Comparison of ENCODE assay signal across 8 cellular contexts in the genomic region with DNA sequence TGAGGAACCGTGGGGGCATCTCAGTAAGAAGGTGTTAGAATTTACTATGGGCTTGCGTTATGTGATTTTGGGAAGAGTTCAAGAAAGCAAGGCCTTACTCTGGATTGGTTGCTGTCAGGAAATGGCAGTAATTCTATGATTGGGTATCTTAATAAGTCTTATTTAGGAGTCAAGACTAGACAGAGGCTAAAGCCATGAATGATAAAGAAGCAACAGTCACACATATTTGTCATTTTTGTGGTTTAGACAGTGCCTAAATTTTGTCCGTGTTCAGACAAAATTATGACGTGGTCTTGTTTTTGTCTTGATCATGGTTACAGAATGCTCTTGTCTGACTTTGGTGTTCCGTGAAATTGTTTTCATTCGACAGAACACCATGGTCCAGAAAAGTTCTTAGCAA. TPM values are rescaled to one million over a fixed set of nuclear protein-coding genes. Genes with fewer than 3 reads are reported as not detected.
DNase-seq lines count a peak whose midpoint lies in the region; ATAC-seq and TF ChIP-seq lines count a peak whose summit lies in the region.

No MANE protein-coding gene starts in this region.

- H3K27me3 ChIP-seq in CD8-positive, alpha-beta memory T cell (ENCODE audit: insufficient read depth, low read length, poor library complexity, severe bottlenecking) = no peaks in the 10 kb centered on the region
- no peaks in the 10 kb centered on the region for H3K27me3 ChIP-seq in Panc1 (ENCODE audit: control insufficient read depth, insufficient read depth, low read length)
- no peaks in the 10 kb centered on the region for H3K27me3 ChIP-seq in endodermal cell (ENCODE audit: control insufficient read depth, insufficient read depth, low read length, poor library complexity, severe bottlenecking)

- ATAC-seq in Panc1 (no peak), GM21526 (IDR thresholded peaks at IDR 0.05; ENCODE audit: low FRiP score, unreplicated experiment) (no peak), GM18873 (IDR thresholded peaks at IDR 0.05; ENCODE audit: low FRiP score, unreplicated experiment) (no peak)

- peaks cover 0 to 19% (median 0%) of the 10 kb centered on the region in 3 donors for H3K36me3 Mint-ChIP-seq in CD8-positive, alpha-beta memory T cell
- no peaks in the 10 kb centered on the region for H3K36me3 Mint-ChIP-seq in endodermal cell (ENCODE audit: low read depth)

- H3K27ac Mint-ChIP-seq in CD8-positive, alpha-beta memory T cell = peak overlapping the region in 6 of 8 donors; percentile 89 to 96 (median 94)
- H3K27ac Mint-ChIP-seq in endodermal cell = no peak overlapping the region

- H3K36me3 ChIP-seq in CD8-positive, alpha-beta memory T cell (ENCODE audit: insufficient read depth, low read length) = no peaks in the 10 kb centered on the region
- H3K36me3 ChIP-seq in Panc1 (ENCODE audit: control insufficient read depth, insufficient read depth, low read length) (no peaks in the 10 kb centered on the region), endodermal cell (ENCODE audit: control insufficient read depth, insufficient read depth, low read length) (no peaks in the 10 kb centered on the region)

- H3K9me3 ChIP-seq in CD8-positive, alpha-beta memory T cell (ENCODE audit: low read length) = no peaks in the 10 kb centered on the region
- no peaks in the 10 kb centered on the region for H3K9me3 ChIP-seq in Panc1 (ENCODE audit: control insufficient read depth, insufficient read depth, low read depth, low read length)
- no peaks in the 10 kb centered on the region for H3K9me3 ChIP-seq in endodermal cell (ENCODE audit: control insufficient read depth, low read length)

- H3K9ac ChIP-seq in endodermal cell (ENCODE audit: extremely low read depth, low read length, poor library complexity, severe bottlenecking) = no peak overlapping the region

- POLR2A ChIA-PET in CD8-positive, alpha-beta memory T cell (lab: Charles Lee) = interaction anchor here (2.2 kb wide), 1 partner anchor 61 kb away, joined by 11 read pairs; a partner anchor contains a TSS
- POLR2A ChIA-PET in Panc1 (lab: Charles Lee) = no interaction called here

- no peak for DNase-seq in CD8-positive, alpha-beta memory T cell
- DNase-seq in Panc1 (ENCODE audit: low read depth, low spot score) (no peak), endodermal cell (no peak), non-pigmented ciliary epithelial cell (ENCODE audit: low read depth) (peak; percentile 74), Ammon's horn (ENCODE audit: low spot score) (no peak), NCI-H2107 (lab: John Stamatoyannopoulos, UW) (no peak)

- no peak for TF ChIP-seq CTCF in Panc1 (IDR thresholded peaks at IDR 0.05)
- TF ChIP-seq CTCF in endodermal cell (conservative IDR thresholded peaks at IDR 0.05) = no peak

- H3K4me1 Mint-ChIP-seq in CD8-positive, alpha-beta memory T cell = peaks cover 36 to 44% (median 38%) of the 10 kb centered on the region in 3 donors
- peaks cover 34% of the 10 kb centered on the region for H3K4me1 Mint-ChIP-seq in endodermal cell

- in situ Hi-C loops in Panc1 (cut with HindIII; ENCODE audit: low pct_unique_long_range_greater_than_20kb, low sequenced_read_pairs) = no loop called here

- intact Hi-C loops in Panc1 (cut with micrococcal nuclease; ENCODE audit: unreplicated experiment) = no loop called here

- WGBS in endodermal cell (ENCODE audit: insufficient coverage in 1 of 2, insufficient read length in 1 of 2), 2 experiments = 88 to 90% methylated on average over 6 of the region's 6 CpGs

- H3K4me1 ChIP-seq in CD8-positive, alpha-beta memory T cell (ENCODE audit: insufficient read depth, low read length) = peaks cover 25% of the 10 kb centered on the region
- H3K4me1 ChIP-seq in Panc1 (ENCODE audit: control insufficient read depth, insufficient read depth, low read length) (peaks cover 11% of the 10 kb centered on the region), endodermal cell (ENCODE audit: control insufficient read depth, insufficient read depth, low read length) (peaks cover 6% of the 10 kb centered on the region)

- H3K27me3 Mint-ChIP-seq in CD8-positive, alpha-beta memory T cell = peaks cover 3 to 6% of the 10 kb centered on the region in 2 donors
- H3K27me3 Mint-ChIP-seq in endodermal cell (ENCODE audit: insufficient read depth) = peaks cover 31% of the 10 kb centered on the region

- H3K27ac ChIP-seq in CD8-positive, alpha-beta memory T cell (ENCODE audit: low read depth, low read length) = no peak overlapping the region
- H3K27ac ChIP-seq in Panc1 (ENCODE audit: low read length) (peak overlapping the region; percentile 75; the same call in 1 of the 2 replicates), endodermal cell (ENCODE audit: low read depth, low read length) (no peak overlapping the region)

- no TSS peak for BruUV-seq in Panc1 (replicated peaks; lab: Mats Ljungman, UMichigan)

- no peaks in the 10 kb centered on the region for H3K9me3 Mint-ChIP-seq in CD8-positive, alpha-beta memory T cell
- no peaks in the 10 kb centered on the region for H3K9me3 Mint-ChIP-seq in endodermal cell

- CTCF ChIA-PET in CD8-positive, alpha-beta memory T cell (lab: Charles Lee) = no interaction called here
- CTCF ChIA-PET in Panc1 (lab: Charles Lee) = no interaction called here

- peak overlapping the region; percentile 69 for H3K4me3 ChIP-seq in CD8-positive, alpha-beta memory T cell (ENCODE audit: low read length)
- H3K4me3 ChIP-seq in Panc1 (ENCODE audit: low read depth in 2 of 2, low read length in 2 of 2) = peak overlapping the region; percentile 68 to 71; a peak in 3 of 4 replicates
- H3K4me3 ChIP-seq in endodermal cell (ENCODE audit: low read length) = peak overlapping the region; percentile 93

- H3K4me3 Mint-ChIP-seq in CD8-positive, alpha-beta memory T cell = peak overlapping the region; percentile 89 to 98 (median 95)
- peak overlapping the region; percentile 71 for H3K4me3 Mint-ChIP-seq in endodermal cell

RNA-seq across cellular contexts. Expression of a gene that starts 0.9 kb away (rescaled TPM):
- total RNA-seq in CD8-positive, alpha-beta memory T cell = 1 to 10 TPM; 4.9 to 5.1 TPM
- polyA plus RNA-seq in CD8-positive, alpha-beta memory T cell = 24.9 TPM
- total RNA-seq in Panc1 (2021; ENCODE audit: unreplicated experiment) (5.5 TPM), endodermal cell (1 to 10 TPM; 1.8 to 2.9 TPM)
- polyA plus RNA-seq in Panc1 (2012; ENCODE audit: insufficient read length) = 4.8 TPM
- polyA plus RNA-seq in endodermal cell (2013, experiment 1 of 2) = 1.6 TPM
- polyA plus RNA-seq in endodermal cell (2013, experiment 2 of 2) = 2.2 TPM
